ENCODE assay signal across 34 cellular contexts in the genomic region with DNA sequence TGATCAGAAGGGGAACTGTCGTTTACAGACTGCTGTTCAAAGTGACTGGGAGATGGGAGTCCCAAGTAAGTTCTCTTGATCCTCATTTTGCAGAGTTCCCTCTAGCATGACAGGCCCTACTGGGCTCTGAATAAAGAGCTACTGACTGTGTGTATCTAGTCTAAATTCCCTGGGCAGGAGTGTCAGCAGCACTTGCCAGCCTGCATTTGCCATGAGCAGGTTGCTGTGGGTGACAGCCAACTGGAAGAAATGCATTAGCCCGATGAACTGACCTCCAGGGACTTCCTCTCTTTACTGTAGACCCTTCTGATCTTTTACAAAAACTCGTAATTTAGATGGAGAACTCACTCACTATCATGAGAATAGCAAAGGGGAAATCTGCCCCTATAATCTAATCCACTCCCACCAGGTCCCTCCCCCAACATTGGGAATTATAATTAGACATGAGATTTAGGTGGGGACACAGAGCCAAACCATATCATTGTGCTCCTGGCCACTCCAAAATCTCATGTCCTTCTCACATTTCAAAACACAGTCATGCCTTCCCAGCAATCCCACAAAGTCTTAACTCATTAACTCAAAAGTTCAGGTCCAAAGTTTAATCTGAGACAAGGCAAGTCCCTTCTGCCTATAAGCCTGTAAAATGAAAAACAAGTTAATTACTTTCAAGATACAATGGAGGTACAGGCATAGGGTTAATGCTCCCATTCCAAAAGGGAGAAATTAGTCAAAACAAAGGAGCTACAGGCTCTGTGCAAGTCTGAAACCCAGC.
"Had no signal": no experiment of that assay in that cellular context is flagged by ENCODE, and none has a peak within 500 bp of the region (broad histone marks: within the 10 kb centered on the region; RNA-seq: fewer than 3 reads in every experiment).

No MANE protein-coding gene starts in this region.

- FAIRE-seq: bronchial epithelial cell, RCC 7860 had no signal

- H3K27me3 Mint-ChIP-seq: activated CD4-positive, alpha-beta memory T cell treated with anti-CD3 and anti-CD28 coated beads, Interleukin-2, amount 10 ng/mL, durations not matched to agents 7 days and 5 days had no signal

- H3K4me3 ChIP-seq: MG63, PC-9 had no signal

- H3K4me1 Mint-ChIP-seq: activated CD4-positive, alpha-beta memory T cell treated with anti-CD3 and anti-CD28 coated beads, Interleukin-2, amount 10 ng/mL, durations not matched to agents 7 days and 5 days; activated CD8-positive, alpha-beta memory T cell treated with anti-CD3 and anti-CD28 coated beads, Interleukin-2, amount 10 ng/mL, durations not matched to agents 7 days and 5 days; activated naive CD4-positive, alpha-beta T cell treated with anti-CD3 and anti-CD28 coated beads, Interleukin-2, amount 10 ng/mL, durations not matched to agents 7 days and 5 days; activated naive CD8-positive, alpha-beta T cell treated with anti-CD3 and anti-CD28 coated beads, Interleukin-2, amount 50 U/mL, for 24 hours had no signal

- H3K36me3 Mint-ChIP-seq: activated CD8-positive, alpha-beta memory T cell treated with anti-CD3 and anti-CD28 coated beads, Interleukin-2, amount 10 ng/mL, durations not matched to agents 7 days and 5 days; activated naive CD4-positive, alpha-beta T cell treated with anti-CD3 and anti-CD28 coated beads, Interleukin-2, amount 10 ng/mL, durations not matched to agents 7 days and 5 days; activated naive CD8-positive, alpha-beta T cell; brain had no signal

- H3K36me3 ChIP-seq: MG63, WERI-Rb-1 had no signal

- ATAC-seq: activated CD8-positive, alpha-beta memory T cell treated with anti-CD3 and anti-CD28 coated beads, Interleukin-2, amount 10 ng/mL, durations not matched to agents 7 days and 5 days; activated naive CD8-positive, alpha-beta T cell treated with anti-CD3 and anti-CD28 coated beads, Interleukin-2, amount 50 U/mL, for 24 hours had no signal

- H3K27ac ChIP-seq: PC-9, WERI-Rb-1 had no signal

- H3K27ac Mint-ChIP-seq: activated CD4-positive, alpha-beta memory T cell treated with anti-CD3 and anti-CD28 coated beads, Interleukin-2, amount 10 ng/mL, durations not matched to agents 7 days and 5 days; activated CD8-positive, alpha-beta memory T cell treated with anti-CD3 and anti-CD28 coated beads, Interleukin-2, amount 10 ng/mL, durations not matched to agents 7 days and 5 days; activated naive CD4-positive, alpha-beta T cell treated with anti-CD3 and anti-CD28 coated beads, Interleukin-2, amount 10 ng/mL, durations not matched to agents 7 days and 5 days; activated naive CD8-positive, alpha-beta T cell; activated naive CD8-positive, alpha-beta T cell treated with anti-CD3 and anti-CD28 coated beads, Interleukin-2, amount 50 U/mL, for 24 hours had no signal

- DNase-seq: activated CD4-positive, alpha-beta memory T cell treated with anti-CD3 and anti-CD28 coated beads, Interleukin-2, amount 10 ng/mL, durations not matched to agents 7 days and 5 days; activated CD4-positive, alpha-beta T cell treated with anti-CD3 and anti-CD28 coated beads for 1 hour; activated CD4-positive, alpha-beta T cell treated with anti-CD3 and anti-CD28 coated beads for 48 hours; activated CD4-positive, CD25-positive, alpha-beta regulatory T cell; activated CD8-positive, alpha-beta memory T cell treated with anti-CD3 and anti-CD28 coated beads for 24 hours; activated CD8-positive, alpha-beta memory T cell treated with anti-CD3 and anti-CD28 coated beads, Interleukin-2, amount 50 U/mL, for 48 hours; activated effector memory CD4-positive, alpha-beta T cell treated with Interleukin-2 at 50 U/mL for 16 hours; activated naive CD4-positive, alpha-beta T cell treated with anti-CD3 and anti-CD28 coated beads, Interleukin-2, amount 10 ng/mL, durations not matched to agents 7 days and 5 days; activated naive CD8-positive, alpha-beta T cell treated with anti-CD3 and anti-CD28 coated beads, Interleukin-2, amount 50 U/mL, for 24 hours; activated T-cell treated with anti-CD3 and anti-CD28 coated beads, Interleukin-2, amount 50 U/mL, for 48 hours; anterior cingulate cortex; caudate nucleus; Kasumi-1; KG1; MG63; NCI-H1048; NCI-H1105 treated with DMSO at 0.1 percent for 48 hours; NCI-H1436; NCI-H1694; NCI-H1930; NCI-H345; NCI-H524 treated with DMSO at 0.1 percent for 48 hours; PC-9; Right ventricle myocardium superior; SW 1271; T-helper 1 cell; T-helper 2 cell; T1000; WERI-Rb-1 had no signal

- H3K4me3 Mint-ChIP-seq: activated CD4-positive, alpha-beta memory T cell treated with anti-CD3 and anti-CD28 coated beads, Interleukin-2, amount 10 ng/mL, durations not matched to agents 7 days and 5 days; activated CD8-positive, alpha-beta memory T cell treated with anti-CD3 and anti-CD28 coated beads, Interleukin-2, amount 10 ng/mL, durations not matched to agents 7 days and 5 days; activated naive CD4-positive, alpha-beta T cell treated with anti-CD3 and anti-CD28 coated beads, Interleukin-2, amount 10 ng/mL, durations not matched to agents 7 days and 5 days; activated naive CD8-positive, alpha-beta T cell; activated naive CD8-positive, alpha-beta T cell treated with anti-CD3 and anti-CD28 coated beads, Interleukin-2, amount 50 U/mL, for 24 hours; brain had no signal
